10 cellular contexts compared by ENCODE assay signal in genomic region chr22:46681010-46681409, GRCh38. TPM values are rescaled to one million over a fixed set of nuclear protein-coding genes. Genes with fewer than 3 reads are reported as not detected.
DNase-seq lines count a peak whose midpoint lies in the region; ATAC-seq and TF ChIP-seq lines count a peak whose summit lies in the region.
"Had no signal": no experiment of that assay in that cellular context is flagged by ENCODE, and none has a peak within 500 bp of the region (broad histone marks: within the 10 kb centered on the region; RNA-seq: fewer than 3 reads in every experiment).

No MANE protein-coding gene starts in this region.

- CTCF ChIA-PET in HEK293T (lab: Yijun Ruan, JAX): interaction anchor here (0.9 to 1.5 kb wide), 2 partner anchors 9 to 42 kb away, joined by 3 to 6 read pairs; no protein-coding TSS in a partner anchor

- no peaks in the 10 kb centered on the region for H3K9me3 ChIP-seq in WERI-Rb-1 (ENCODE audit: severe bottlenecking)

- H3K27me3 ChIP-seq in WERI-Rb-1 (ENCODE audit: insufficient read depth, low read depth, severe bottlenecking): no peaks in the 10 kb centered on the region

- peak; percentile 7 for DNase-seq in NCI-H146 (lab: John Stamatoyannopoulos, UW)
- DNase-seq in NCI-H146 treated with DMSO at 0.1 percent for 48 hours (lab: John Stamatoyannopoulos, UW; ENCODE audit: unreplicated experiment): no peak
- DNase-seq in HEK293T (ENCODE audit: extremely low spot score): peak; percentile 60
- no peak for DNase-seq in WERI-Rb-1
- DNase-seq in left lobe of liver (ENCODE audit: low spot score): no peak
- no peak for DNase-seq in middle frontal gyrus (ENCODE audit: extremely low spot score, low spot score)
- DNase-seq in OCI-M2 (lab: John Stamatoyannopoulos, UW; ENCODE audit: unreplicated experiment): no peak
- no peak for DNase-seq in SW 1271 (lab: John Stamatoyannopoulos, UW)
- DNase-seq: activated B cell treated with CpG ODN at 0.5 μM for 24 hours, NCI-H2171 had no signal

- H3K36me3 ChIP-seq in WERI-Rb-1: peaks cover 15% of the 10 kb centered on the region

- H3K27ac ChIP-seq in WERI-Rb-1: no peak overlapping the region

- TF ChIP-seq CTCF in WERI-Rb-1 (IDR thresholded peaks at IDR 0.05; ENCODE audit: low read depth, low read length): peak; percentile 49

- H3K4me3 ChIP-seq in WERI-Rb-1 (ENCODE audit: low read depth, low read length): no peak overlapping the region

- POLR2A ChIA-PET in HEK293T (lab: Yijun Ruan, JAX): no interaction called here

- peak; percentile 34 for ATAC-seq in left lobe of liver

TF ChIP-seq in HEK293T, 16 proteins besides CTCF, POLR2A, EP300 and RAD21:
- TF ChIP-seq SUZ12 (IDR thresholded peaks at IDR 0.05) (no peak), FOXK2 (IDR thresholded peaks at IDR 0.05) (no peak), ZNF384 (IDR thresholded peaks at IDR 0.05) (no peak), LEF1 (IDR thresholded peaks at IDR 0.05; ENCODE audit: borderline replicate concordance) (no peak), BHLHE40 (IDR thresholded peaks at IDR 0.05; ENCODE audit: borderline replicate concordance) (no peak), NFRKB (IDR thresholded peaks at IDR 0.05) (no peak), L3MBTL2 (conservative IDR thresholded peaks at IDR 0.05) (no peak), TARDBP (IDR thresholded peaks at IDR 0.05) (no peak), FOXA1 (IDR thresholded peaks at IDR 0.05) (no peak), ELF4 (IDR thresholded peaks at IDR 0.05) (no peak), CTBP1 (IDR thresholded peaks at IDR 0.05; ENCODE audit: borderline replicate concordance) (no peak), HDGF (IDR thresholded peaks at IDR 0.05; ENCODE audit: borderline replicate concordance) (no peak), SP1 (IDR thresholded peaks at IDR 0.05) (no peak), FOXM1 (IDR thresholded peaks at IDR 0.05; ENCODE audit: borderline replicate concordance) (no peak), ARNT (IDR thresholded peaks at IDR 0.05) (no peak)
- TF ChIP-seq, protein P1, sequence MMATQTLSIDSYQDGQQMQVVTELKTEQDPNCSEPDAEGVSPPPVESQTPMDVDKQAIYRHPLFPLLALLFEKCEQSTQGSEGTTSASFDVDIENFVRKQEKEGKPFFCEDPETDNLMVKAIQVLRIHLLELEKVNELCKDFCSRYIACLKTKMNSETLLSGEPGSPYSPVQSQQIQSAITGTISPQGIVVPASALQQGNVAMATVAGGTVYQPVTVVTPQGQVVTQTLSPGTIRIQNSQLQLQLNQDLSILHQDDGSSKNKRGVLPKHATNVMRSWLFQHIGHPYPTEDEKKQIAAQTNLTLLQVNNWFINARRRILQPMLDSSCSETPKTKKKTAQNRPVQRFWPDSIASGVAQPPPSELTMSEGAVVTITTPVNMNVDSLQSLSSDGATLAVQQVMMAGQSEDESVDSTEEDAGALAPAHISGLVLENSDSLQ (IDR thresholded peaks at IDR 0.05): no peak

RNA-seq across cellular contexts. Expression of gene CERK, which starts 57.0 kb away (rescaled TPM):
- 22.0 TPM for total RNA-seq in left lobe of liver

Comparison
In these comparisons a context has a peak if more than half of its experiments do, and no peak if none do; other contexts are left out.
1. DNase-seq: peak in NCI-H146 (single experiment) and HEK293T (single experiment); none in NCI-H146 treated with DMSO at 0.1 percent for 48 hours (single experiment), WERI-Rb-1 (single experiment), left lobe of liver (single experiment), middle frontal gyrus (single experiment), OCI-M2 (single experiment) and SW 1271 (0 of 2).